8 cellular contexts compared by ENCODE assay signal in genomic region chr6:137926207-137926731, GRCh38. TPM values are rescaled to one million over a fixed set of nuclear protein-coding genes. Genes with fewer than 3 reads are reported as not detected.
DNase-seq lines count a peak whose midpoint lies in the region; ATAC-seq, FAIRE-seq and TF ChIP-seq lines count a peak whose summit lies in the region.
"Had no signal": no experiment of that assay in that cellular context is flagged by ENCODE, and none has a peak within 500 bp of the region (broad histone marks: within the 10 kb centered on the region; RNA-seq: fewer than 3 reads in every experiment).

No MANE protein-coding gene starts in this region.

- H3K4me3 Mint-ChIP-seq in GM23338, result no peak overlapping the region

- H3K4me1 ChIP-seq in GM23338 (ENCODE audit: insufficient read depth), result peaks cover 20% of the 10 kb centered on the region
- no peaks in the 10 kb centered on the region for H3K4me1 ChIP-seq in small intestine (ENCODE audit: control insufficient read depth in 2 of 2, insufficient read depth in 1 of 2, low read depth in 1 of 2, low read length in 1 of 2)

- FAIRE-seq in small intestine (lab: Jason Lieb, UNC), result no peak

- H3K9me3 ChIP-seq in small intestine (ENCODE audit: control insufficient read depth, low read depth), result no peaks in the 10 kb centered on the region

- no peak overlapping the region; the same call in 1 of the 2 replicates for H2AFZ ChIP-seq in GM23338

- no peaks in the 10 kb centered on the region for H3K36me3 Mint-ChIP-seq in GM23338 (ENCODE audit: low read depth)

- no peaks in the 10 kb centered on the region for H3K36me3 ChIP-seq in GM23338 (ENCODE audit: insufficient read depth)
- no peaks in the 10 kb centered on the region for H3K36me3 ChIP-seq in small intestine (ENCODE audit: control insufficient read depth in 2 of 2, insufficient read depth in 2 of 2, low read length in 2 of 2)

- no peak for TF ChIP-seq CTCF in GM23338 (conservative IDR thresholded peaks at IDR 0.05; ENCODE audit: low read depth in 2 of 2)

- DNase-seq in GM23338 (ENCODE audit: low spot score) (peak; percentile 87), NCI-H69 (lab: John Stamatoyannopoulos, UW) (peak; percentile 29), fibroblast of gingiva (ENCODE audit: low read depth) (peak; percentile 90), small intestine (peak; percentile 43)
- DNase-seq: NCI-H2081 had no signal

- peak overlapping the region; percentile 83; the same call in 1 of the 2 replicates for H3K27ac Mint-ChIP-seq in GM23338

- H3K27ac ChIP-seq in GM23338 (ENCODE audit: low read depth) (no peak overlapping the region), small intestine (ENCODE audit: low read depth in 1 of 2, low read length in 1 of 2) (no peak overlapping the region)

- ATAC-seq in GM23338 (peak; percentile 84), HG02885 (IDR thresholded peaks at IDR 0.05; ENCODE audit: poor library complexity, unreplicated experiment) (no peak), GM21576 (IDR thresholded peaks at IDR 0.05; ENCODE audit: unreplicated experiment) (no peak), GM18511 (IDR thresholded peaks at IDR 0.05; ENCODE audit: unreplicated experiment) (no peak)

- WGBS in small intestine, 3 donors, result 13 to 56% (median 31%) methylated on average over 1 of the region's 1 CpG

- no peaks in the 10 kb centered on the region for H3K9me3 Mint-ChIP-seq in GM23338

- no peaks in the 10 kb centered on the region for H3F3A ChIP-seq in GM23338 (replicated peaks; ENCODE audit: low read depth)

- H3K9me2 ChIP-seq in GM23338 (ENCODE audit: insufficient read depth), result no peaks in the 10 kb centered on the region

- no peaks in the 10 kb centered on the region for H3K79me2 ChIP-seq in GM23338 (replicated peaks; ENCODE audit: insufficient read depth)

- peaks cover 36% of the 10 kb centered on the region for H3K4me1 Mint-ChIP-seq in GM23338

- H3K27me3 ChIP-seq in GM23338 (ENCODE audit: insufficient read depth) (no peaks in the 10 kb centered on the region), small intestine (ENCODE audit: control insufficient read depth in 2 of 2, insufficient read depth in 2 of 2, low read length in 2 of 2) (no peaks in the 10 kb centered on the region)

- H4K20me1 ChIP-seq in GM23338 (replicated peaks; ENCODE audit: insufficient read depth), result no peaks in the 10 kb centered on the region

- H3K27me3 Mint-ChIP-seq in GM23338 (ENCODE audit: insufficient read depth, low read depth, poor library complexity), result peaks cover 15% of the 10 kb centered on the region

- H3K4me2 ChIP-seq in GM23338, result peak overlapping the region; percentile 50

- H3K4me3 ChIP-seq in GM23338 (peak overlapping the region; percentile 19; the same call in 1 of the 2 replicates), small intestine (ENCODE audit: low read depth in 1 of 2, low read length in 2 of 2) (no peak overlapping the region)

TF ChIP-seq in GM23338, 12 proteins besides CTCF, POLR2A, EP300 and RAD21 (continues in another document):
- TF ChIP-seq CREB1 (CRISPR knock-in tag; IDR thresholded peaks at IDR 0.05; ENCODE audit: low read depth) (no peak), POLR2AphosphoS5 (IDR thresholded peaks at IDR 0.05; ENCODE audit: low read depth) (no peak), ZNF331 (CRISPR knock-in tag; IDR thresholded peaks at IDR 0.05; ENCODE audit: low read depth) (no peak), NANOG (IDR thresholded peaks at IDR 0.05; ENCODE audit: borderline replicate concordance) (no peak), ZNF114 (CRISPR knock-in tag; IDR thresholded peaks at IDR 0.05) (no peak), REST (IDR thresholded peaks at IDR 0.05; ENCODE audit: unreplicated experiment) (no peak), EZH2 (IDR thresholded peaks at IDR 0.05; ENCODE audit: low read depth, unreplicated experiment) (no peak), EZH2phosphoT487 (IDR thresholded peaks at IDR 0.05; ENCODE audit: unreplicated experiment) (no peak), ZNF462 (CRISPR knock-in tag; IDR thresholded peaks at IDR 0.05) (no peak), JUNB (IDR thresholded peaks at IDR 0.05; ENCODE audit: unreplicated experiment) (no peak)

RNA-seq across cellular contexts. Expression of gene TNFAIP3, which starts 59.2 kb away (rescaled TPM):
- total RNA-seq in GM23338 (2014; rRNA removed; shearing (Covaris generic)), result 2.3 and 4.4 TPM in 2 replicates
- polyA plus RNA-seq in GM23338 (2016; fragmentation: Nextera tagmentation; extraction: Ambion mirVana) (2.1 and 3.3 TPM in 2 replicates), small intestine (10 to 100 TPM; 10.8 to 16.1 (median 14.5) TPM)

Comparison
In these comparisons a context has a peak if more than half of its experiments do, and no peak if none do; other contexts are left out.
1. DNase-seq: peak in every context shown above with its lines; median percentile 90 in fibroblast of gingiva; 87 in GM23338; 43 in small intestine; 29 in NCI-H69.